ENCODE assay signal across 9 cellular contexts in the genomic region with DNA sequence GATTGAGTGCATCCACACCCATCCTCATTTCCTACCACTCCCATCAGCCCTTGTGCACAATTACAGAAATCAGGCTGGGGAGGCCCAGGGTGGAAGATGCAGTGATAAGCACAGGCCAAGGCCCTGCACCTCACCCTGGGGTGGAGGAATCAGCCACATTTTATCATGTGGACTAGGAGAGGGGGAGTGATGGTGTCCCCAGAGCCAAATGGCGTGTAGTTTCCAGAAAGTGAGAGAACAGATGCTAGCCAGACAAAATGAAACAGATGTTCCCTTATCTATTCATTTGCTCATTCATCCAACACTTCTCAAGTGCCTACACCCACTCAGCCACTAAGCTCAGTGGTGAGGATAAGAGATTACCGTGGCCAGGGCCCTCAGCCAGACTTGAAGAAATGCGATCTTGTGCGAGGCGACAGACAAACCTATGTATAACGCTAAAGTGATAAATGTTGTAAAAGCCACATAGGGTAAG.
DNase-seq lines count a peak whose midpoint lies in the region; ATAC-seq and TF ChIP-seq lines count a peak whose summit lies in the region.
"Had no signal": no experiment of that assay in that cellular context is flagged by ENCODE, and none has a peak within 500 bp of the region (broad histone marks: within the 10 kb centered on the region; RNA-seq: fewer than 3 reads in every experiment).

No MANE protein-coding gene starts in this region.

- TF ChIP-seq CTCF in right atrium auricular region (IDR thresholded peaks at IDR 0.05), result no peak
- no peak for TF ChIP-seq CTCF in upper lobe of left lung (IDR thresholded peaks at IDR 0.05)
- TF ChIP-seq CTCF in stomach (IDR thresholded peaks at IDR 0.05), result no peak

- no peak overlapping the region for H3K4me3 ChIP-seq in right atrium auricular region
- H3K4me3 ChIP-seq in upper lobe of left lung, result no peak overlapping the region
- H3K4me3 ChIP-seq in stomach, result no peak overlapping the region

- ATAC-seq in SK-N-SH treated with all-trans-retinoic acid at 6 μM for 48 hours (no peak; the same call in 1 of the 3 replicates), upper lobe of left lung (ENCODE audit: low FRiP score in 2 of 2) (peak; percentile 61 to 94), GM21390 (IDR thresholded peaks at IDR 0.05; ENCODE audit: unreplicated experiment) (no peak), GM21786 (IDR thresholded peaks at IDR 0.05; ENCODE audit: unreplicated experiment) (no peak)

- WGBS in upper lobe of left lung, 2 donors, result 56% methylated on average over 6 of the region's 6 CpGs
- 32 to 58% (median 37%) methylated on average over 6 of the region's 6 CpGs for WGBS in stomach, 5 donors

- intact Hi-C loops in stomach (cut with DNase I; ENCODE audit: low total_unique reads), result no loop called here

- TF ChIP-seq EP300 in upper lobe of left lung (IDR thresholded peaks at IDR 0.05), result no peak
- TF ChIP-seq EP300 in stomach (IDR thresholded peaks at IDR 0.05), result no peak

- no peaks in the 10 kb centered on the region for H3K9me3 ChIP-seq in right atrium auricular region
- H3K9me3 ChIP-seq in upper lobe of left lung, result no peaks in the 10 kb centered on the region
- no peaks in the 10 kb centered on the region for H3K9me3 ChIP-seq in stomach

- peak; percentile 32 for DNase-seq in activated T-cell treated with anti-CD3 and anti-CD28 coated beads, Interleukin-2, amount 50 U/mL, for 48 hours
- no peak for DNase-seq in activated T-cell treated with anti-CD3 and anti-CD28 coated beads for 4 hours
- peak; percentile 74 for DNase-seq in right atrium auricular region (ENCODE audit: low spot score)
- DNase-seq in upper lobe of left lung, result no peak
- no peak for DNase-seq in stomach
- DNase-seq: activated T-cell treated with anti-CD3 and anti-CD28 coated beads, Interleukin-2, amount 50 U/mL, for 24 hours had no signal

- H3K4me1 ChIP-seq in right atrium auricular region, result peaks cover 0 to 17% of the 10 kb centered on the region in 2 donors
- H3K4me1 ChIP-seq in upper lobe of left lung, result peaks cover 0 to 5% (median 2%) of the 10 kb centered on the region in 4 donors
- peaks cover 0 to 16% (median 6%) of the 10 kb centered on the region in 4 donors for H3K4me1 ChIP-seq in stomach

- peak overlapping the region; percentile 32 to 38 for H3K27ac ChIP-seq in right atrium auricular region
- no peak overlapping the region for H3K27ac ChIP-seq in upper lobe of left lung
- H3K27ac ChIP-seq in stomach, result peak overlapping the region in 1 of 5 donors; percentile 49

- H3K27me3 ChIP-seq in right atrium auricular region, result no peaks in the 10 kb centered on the region
- no peaks in the 10 kb centered on the region for H3K27me3 ChIP-seq in upper lobe of left lung
- H3K27me3 ChIP-seq in stomach, result no peaks in the 10 kb centered on the region

- H3K36me3 ChIP-seq in right atrium auricular region (no peaks in the 10 kb centered on the region), upper lobe of left lung (no peaks in the 10 kb centered on the region), stomach (no peaks in the 10 kb centered on the region)

- TF ChIP-seq POLR2A in upper lobe of left lung (IDR thresholded peaks at IDR 0.05) (no peak), stomach (IDR thresholded peaks at IDR 0.05) (no peak)

TF ChIP-seq in SK-N-SH treated with all-trans-retinoic acid at 6 μM for 48 hours, 23 proteins besides CTCF, POLR2A, EP300 and RAD21:
- TF ChIP-seq ARNTL (CRISPR knock-in tag; IDR thresholded peaks at IDR 0.05; ENCODE audit: borderline replicate concordance, low read depth) (no peak), SNAI2 (CRISPR knock-in tag; IDR thresholded peaks at IDR 0.05) (no peak), CSDC2 (CRISPR knock-in tag; IDR thresholded peaks at IDR 0.05) (no peak), TCF4 (CRISPR knock-in tag; IDR thresholded peaks at IDR 0.05; ENCODE audit: borderline replicate concordance) (peak; percentile 69), RARB (CRISPR knock-in tag; IDR thresholded peaks at IDR 0.05) (no peak)

Comparison
In these comparisons a context has a peak if more than half of its experiments do, and no peak if none do; other contexts are left out.
1. DNase-seq: peak in activated T-cell treated with anti-CD3 and anti-CD28 coated beads, Interleukin-2, amount 50 U/mL, for 48 hours (2 of 2) and right atrium auricular region (single experiment); none in activated T-cell treated with anti-CD3 and anti-CD28 coated beads for 4 hours (single experiment), upper lobe of left lung (0 of 2) and stomach (single experiment).
2. ATAC-seq: peak in upper lobe of left lung (2 of 2); none in SK-N-SH treated with all-trans-retinoic acid at 6 μM for 48 hours (single experiment), GM21390 (single experiment) and GM21786 (single experiment).
3. H3K27ac ChIP-seq: peak in right atrium auricular region (2 of 2); none in upper lobe of left lung (0 of 4).